Comparison of ENCODE assay signal across 2 cellular contexts in genomic region chr9:92122792-92123191, GRCh38.
TF ChIP-seq lines count a peak whose summit lies in the region.

No MANE protein-coding gene starts in this region.

TF ChIP-seq in GM23338, 12 proteins besides CTCF, POLR2A, EP300 and RAD21 (continued from another document):
- TF ChIP-seq REST (IDR thresholded peaks at IDR 0.05; ENCODE audit: unreplicated experiment): no peak
- no peak for TF ChIP-seq EZH2 (IDR thresholded peaks at IDR 0.05; ENCODE audit: low read depth, unreplicated experiment)
- TF ChIP-seq, protein P1, sequence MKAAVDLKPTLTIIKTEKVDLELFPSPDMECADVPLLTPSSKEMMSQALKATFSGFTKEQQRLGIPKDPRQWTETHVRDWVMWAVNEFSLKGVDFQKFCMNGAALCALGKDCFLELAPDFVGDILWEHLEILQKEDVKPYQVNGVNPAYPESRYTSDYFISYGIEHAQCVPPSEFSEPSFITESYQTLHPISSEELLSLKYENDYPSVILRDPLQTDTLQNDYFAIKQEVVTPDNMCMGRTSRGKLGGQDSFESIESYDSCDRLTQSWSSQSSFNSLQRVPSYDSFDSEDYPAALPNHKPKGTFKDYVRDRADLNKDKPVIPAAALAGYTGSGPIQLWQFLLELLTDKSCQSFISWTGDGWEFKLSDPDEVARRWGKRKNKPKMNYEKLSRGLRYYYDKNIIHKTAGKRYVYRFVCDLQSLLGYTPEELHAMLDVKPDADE (IDR thresholded peaks at IDR 0.05): no peak
- no peak for TF ChIP-seq STAT1 (IDR thresholded peaks at IDR 0.05; ENCODE audit: unreplicated experiment)
- TF ChIP-seq, protein P2, sequence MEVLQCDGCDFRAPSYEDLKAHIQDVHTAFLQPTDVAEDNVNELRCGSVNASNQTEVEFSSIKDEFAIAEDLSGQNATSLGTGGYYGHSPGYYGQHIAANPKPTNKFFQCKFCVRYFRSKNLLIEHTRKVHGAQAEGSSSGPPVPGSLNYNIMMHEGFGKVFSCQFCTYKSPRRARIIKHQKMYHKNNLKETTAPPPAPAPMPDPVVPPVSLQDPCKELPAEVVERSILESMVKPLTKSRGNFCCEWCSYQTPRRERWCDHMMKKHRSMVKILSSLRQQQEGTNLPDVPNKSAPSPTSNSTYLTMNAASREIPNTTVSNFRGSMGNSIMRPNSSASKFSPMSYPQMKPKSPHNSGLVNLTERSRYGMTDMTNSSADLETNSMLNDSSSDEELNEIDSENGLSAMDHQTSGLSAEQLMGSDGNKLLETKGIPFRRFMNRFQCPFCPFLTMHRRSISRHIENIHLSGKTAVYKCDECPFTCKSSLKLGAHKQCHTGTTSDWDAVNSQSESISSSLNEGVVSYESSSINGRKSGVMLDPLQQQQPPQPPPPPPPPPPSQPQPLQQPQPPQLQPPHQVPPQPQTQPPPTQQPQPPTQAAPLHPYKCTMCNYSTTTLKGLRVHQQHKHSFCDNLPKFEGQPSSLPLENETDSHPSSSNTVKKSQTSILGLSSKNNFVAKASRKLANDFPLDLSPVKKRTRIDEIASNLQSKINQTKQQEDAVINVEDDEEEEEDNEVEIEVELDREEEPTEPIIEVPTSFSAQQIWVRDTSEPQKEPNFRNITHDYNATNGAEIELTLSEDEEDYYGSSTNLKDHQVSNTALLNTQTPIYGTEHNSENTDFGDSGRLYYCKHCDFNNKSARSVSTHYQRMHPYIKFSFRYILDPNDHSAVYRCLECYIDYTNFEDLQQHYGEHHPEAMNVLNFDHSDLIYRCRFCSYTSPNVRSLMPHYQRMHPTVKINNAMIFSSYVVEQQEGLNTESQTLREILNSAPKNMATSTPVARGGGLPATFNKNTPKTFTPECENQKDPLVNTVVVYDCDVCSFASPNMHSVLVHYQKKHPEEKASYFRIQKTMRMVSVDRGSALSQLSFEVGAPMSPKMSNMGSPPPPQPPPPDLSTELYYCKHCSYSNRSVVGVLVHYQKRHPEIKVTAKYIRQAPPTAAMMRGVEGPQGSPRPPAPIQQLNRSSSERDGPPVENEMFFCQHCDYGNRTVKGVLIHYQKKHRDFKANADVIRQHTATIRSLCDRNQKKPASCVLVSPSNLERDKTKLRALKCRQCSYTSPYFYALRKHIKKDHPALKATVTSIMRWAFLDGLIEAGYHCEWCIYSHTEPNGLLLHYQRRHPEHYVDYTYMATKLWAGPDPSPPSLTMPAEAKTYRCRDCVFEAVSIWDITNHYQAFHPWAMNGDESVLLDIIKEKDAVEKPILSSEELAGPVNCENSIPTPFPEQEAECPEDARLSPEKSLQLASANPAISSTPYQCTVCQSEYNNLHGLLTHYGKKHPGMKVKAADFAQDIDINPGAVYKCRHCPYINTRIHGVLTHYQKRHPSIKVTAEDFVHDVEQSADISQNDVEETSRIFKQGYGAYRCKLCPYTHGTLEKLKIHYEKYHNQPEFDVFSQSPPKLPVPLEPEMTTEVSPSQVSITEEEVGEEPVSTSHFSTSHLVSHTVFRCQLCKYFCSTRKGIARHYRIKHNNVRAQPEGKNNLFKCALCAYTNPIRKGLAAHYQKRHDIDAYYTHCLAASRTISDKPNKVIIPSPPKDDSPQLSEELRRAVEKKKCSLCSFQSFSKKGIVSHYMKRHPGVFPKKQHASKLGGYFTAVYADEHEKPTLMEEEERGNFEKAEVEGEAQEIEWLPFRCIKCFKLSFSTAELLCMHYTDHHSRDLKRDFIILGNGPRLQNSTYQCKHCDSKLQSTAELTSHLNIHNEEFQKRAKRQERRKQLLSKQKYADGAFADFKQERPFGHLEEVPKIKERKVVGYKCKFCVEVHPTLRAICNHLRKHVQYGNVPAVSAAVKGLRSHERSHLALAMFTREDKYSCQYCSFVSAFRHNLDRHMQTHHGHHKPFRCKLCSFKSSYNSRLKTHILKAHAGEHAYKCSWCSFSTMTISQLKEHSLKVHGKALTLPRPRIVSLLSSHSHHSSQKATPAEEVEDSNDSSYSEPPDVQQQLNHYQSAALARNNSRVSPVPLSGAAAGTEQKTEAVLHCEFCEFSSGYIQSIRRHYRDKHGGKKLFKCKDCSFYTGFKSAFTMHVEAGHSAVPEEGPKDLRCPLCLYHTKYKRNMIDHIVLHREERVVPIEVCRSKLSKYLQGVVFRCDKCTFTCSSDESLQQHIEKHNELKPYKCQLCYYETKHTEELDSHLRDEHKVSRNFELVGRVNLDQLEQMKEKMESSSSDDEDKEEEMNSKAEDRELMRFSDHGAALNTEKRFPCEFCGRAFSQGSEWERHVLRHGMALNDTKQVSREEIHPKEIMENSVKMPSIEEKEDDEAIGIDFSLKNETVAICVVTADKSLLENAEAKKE (CRISPR knock-in tag; IDR thresholded peaks at IDR 0.05): no peak
- TF ChIP-seq ZNF331 (CRISPR knock-in tag; IDR thresholded peaks at IDR 0.05; ENCODE audit: low read depth): no peak
- TF ChIP-seq JUNB (IDR thresholded peaks at IDR 0.05; ENCODE audit: unreplicated experiment): no peak
- TF ChIP-seq ZNF114 (CRISPR knock-in tag; IDR thresholded peaks at IDR 0.05): no peak
- no peak for TF ChIP-seq EZH2phosphoT487 (IDR thresholded peaks at IDR 0.05; ENCODE audit: unreplicated experiment)
- no peak for TF ChIP-seq CREB1 (CRISPR knock-in tag; IDR thresholded peaks at IDR 0.05; ENCODE audit: low read depth)

TF ChIP-seq in K562, 482 proteins besides CTCF, POLR2A, EP300 and RAD21 (continued from another document):
- no peak for TF ChIP-seq ZNF134 (CRISPR knock-in tag; conservative IDR thresholded peaks at IDR 0.05)
- no peak for TF ChIP-seq ZFX (CRISPR knock-in tag; IDR thresholded peaks at IDR 0.05)
- TF ChIP-seq CHCHD3 (CRISPR knock-in tag; IDR thresholded peaks at IDR 0.05): no peak
- no peak for TF ChIP-seq SMAD3 (CRISPR knock-in tag; conservative IDR thresholded peaks at IDR 0.05)
- no peak for TF ChIP-seq CREB1 (IDR thresholded peaks at IDR 0.05)
- no peak for TF ChIP-seq CREB1 (CRISPR knock-in tag; IDR thresholded peaks at IDR 0.05)
- TF ChIP-seq MED1 (CRISPR knock-in tag; IDR thresholded peaks at IDR 0.05; ENCODE audit: borderline replicate concordance): no peak
- TF ChIP-seq GTF3C2 (IDR thresholded peaks at IDR 0.05; ENCODE audit: borderline replicate concordance, extremely low read depth, insufficient read length): no peak
- TF ChIP-seq POLR3A (IDR thresholded peaks at IDR 0.05; ENCODE audit: borderline replicate concordance, extremely low read depth, insufficient read depth, insufficient read length): no peak
- TF ChIP-seq TFE3 (CRISPR knock-in tag; IDR thresholded peaks at IDR 0.05): no peak
- TF ChIP-seq, protein P3, sequence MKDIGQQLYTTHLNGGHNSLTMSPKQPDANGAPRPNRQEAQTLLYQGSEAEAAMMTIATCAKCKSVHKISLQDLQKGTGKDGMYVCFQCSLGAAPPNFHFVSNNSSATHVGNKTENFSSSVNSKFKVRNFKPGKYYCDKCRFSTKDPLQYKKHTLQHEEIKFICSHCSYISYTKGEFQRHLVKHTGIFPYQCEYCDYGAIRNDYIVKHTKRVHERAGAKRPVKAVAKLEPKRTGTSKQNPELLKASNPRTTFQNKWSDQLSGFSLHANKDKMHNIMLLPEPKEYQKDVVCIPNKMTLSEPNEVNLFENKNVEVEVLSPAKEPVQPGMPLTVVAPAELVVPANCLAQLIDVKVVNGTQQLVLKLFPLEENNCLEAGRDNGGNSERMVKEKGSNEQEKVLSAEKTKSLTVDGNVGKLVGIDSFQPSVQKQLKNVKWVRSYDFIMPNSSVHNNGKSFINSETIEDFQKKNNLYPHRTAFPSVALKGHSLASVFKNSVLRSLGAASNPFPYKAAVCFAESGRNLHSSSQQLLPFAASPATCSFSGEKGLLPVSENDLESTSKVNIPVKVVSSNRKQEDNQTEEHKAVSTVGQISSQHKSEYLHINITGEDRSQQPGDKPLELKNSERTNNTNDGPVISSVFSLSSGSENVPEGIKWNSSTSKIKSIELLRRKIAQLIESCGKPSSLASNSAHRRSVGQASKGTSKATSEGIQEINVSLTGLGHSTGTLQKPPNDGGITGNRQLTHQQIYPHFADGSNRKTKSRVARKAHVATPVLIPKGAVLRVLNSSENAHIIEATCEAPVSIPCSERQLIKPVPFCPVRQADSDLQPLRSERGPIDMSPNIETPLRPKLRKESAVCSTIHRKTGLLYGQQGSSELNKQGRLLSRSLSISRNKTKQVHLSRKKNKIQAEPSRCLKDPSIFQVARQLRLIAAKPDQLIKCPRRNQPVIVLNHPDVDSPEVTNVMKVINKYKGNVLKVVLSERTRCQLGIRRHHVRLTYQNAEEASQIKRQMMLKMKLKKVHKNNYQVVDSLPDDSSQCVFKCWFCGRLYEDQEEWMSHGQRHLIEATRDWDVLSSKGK (CRISPR knock-in tag; IDR thresholded peaks at IDR 0.05): no peak
- no peak for TF ChIP-seq MXI1 (IDR thresholded peaks at IDR 0.05; ENCODE audit: low read depth, low read length)
- TF ChIP-seq ILF3 (IDR thresholded peaks at IDR 0.05; ENCODE audit: borderline replicate concordance): no peak
